In genomic region chr1:23407036-23407630, GRCh38 we compare ENCODE assay signal across 21 cellular contexts. TPM values are rescaled to one million over a fixed set of nuclear protein-coding genes. Genes with fewer than 3 reads are reported as not detected.
DNase-seq lines count a peak whose midpoint lies in the region; ATAC-seq and TF ChIP-seq lines count a peak whose summit lies in the region.
"Had no signal": no experiment of that assay in that cellular context is flagged by ENCODE, and none has a peak within 500 bp of the region (broad histone marks: within the 10 kb centered on the region; RNA-seq: fewer than 3 reads in every experiment).

No MANE protein-coding gene starts in this region.

- H3K4me1 ChIP-seq in ascending aorta (peaks cover 3 to 28% of the 10 kb centered on the region in 2 donors), left ventricle myocardium inferior (peaks cover 70% of the 10 kb centered on the region), stomach smooth muscle (ENCODE audit: control insufficient read depth, insufficient read depth, low read length) (peaks cover 19% of the 10 kb centered on the region)

- ATAC-seq in Right ventricle myocardium inferior = peak; percentile 75
- no peak for ATAC-seq in HG03520 (IDR thresholded peaks at IDR 0.05; ENCODE audit: unreplicated experiment)
- ATAC-seq in SK-N-SH treated with all-trans-retinoic acid at 6 μM for 48 hours = no peak

- H3K27ac ChIP-seq in ascending aorta (peak overlapping the region; percentile 20 to 29), left ventricle myocardium inferior (replicated peaks) (peak overlapping the region; percentile 27), stomach smooth muscle (ENCODE audit: low read length) (peak overlapping the region; percentile 18)
- H3K27ac ChIP-seq: 22Rv1, C4-2B, PC-9, RWPE1, SJSA1 had no signal

- TF ChIP-seq CTCF in ascending aorta (IDR thresholded peaks at IDR 0.05) (no peak), left ventricle myocardium inferior (IDR thresholded peaks at IDR 0.05; ENCODE audit: borderline replicate concordance) (no peak)

- H3K9ac ChIP-seq in stomach smooth muscle (ENCODE audit: low read length in 2 of 2) = no peak overlapping the region

- intact Hi-C loops in Right ventricle myocardium inferior (cut with DNase I) (no loop called here), cardiac septum (cut with DNase I) (no loop called here), ascending aorta (cut with DNase I) (no loop called here), left ventricle myocardium inferior (cut with micrococcal nuclease) (loop anchor here (10.0 kb wide), 1 partner anchor 62 kb away; the partner anchor contains the start of gene HNRNPR)

- H3K4me3 ChIP-seq in ascending aorta = no peak overlapping the region
- H3K4me3 ChIP-seq in left ventricle myocardium inferior = no peak overlapping the region
- H3K4me3 ChIP-seq in stomach smooth muscle (ENCODE audit: low read length in 2 of 2) = no peak overlapping the region
- H3K4me3 ChIP-seq: HAP-1, PC-9, SJSA1 had no signal

- H3K9me3 ChIP-seq in ascending aorta (no peaks in the 10 kb centered on the region), left ventricle myocardium inferior (replicated peaks) (no peaks in the 10 kb centered on the region), stomach smooth muscle (ENCODE audit: control insufficient read depth in 2 of 2, low read length in 2 of 2) (no peaks in the 10 kb centered on the region)
- H3K9me3 ChIP-seq: HAP-1, SJSA1 had no signal

- H3K36me3 ChIP-seq in ascending aorta (peaks cover 7 to 12% of the 10 kb centered on the region in 2 donors), left ventricle myocardium inferior (peaks cover 7% of the 10 kb centered on the region), stomach smooth muscle (ENCODE audit: control insufficient read depth in 2 of 2, insufficient read depth in 2 of 2, low read length in 2 of 2) (peaks cover 15 to 24% of the 10 kb centered on the region in 2 donors)
- H3K36me3 ChIP-seq: HAP-1, SJSA1 had no signal

- H3K27me3 ChIP-seq in ascending aorta (no peaks in the 10 kb centered on the region), left ventricle myocardium inferior (ENCODE audit: low read depth) (no peaks in the 10 kb centered on the region), stomach smooth muscle (ENCODE audit: control insufficient read depth in 1 of 2, insufficient read depth in 2 of 2, low read length in 2 of 2) (no peaks in the 10 kb centered on the region)
- H3K27me3 ChIP-seq: SJSA1 had no signal

- DNase-seq in Right ventricle myocardium inferior (ENCODE audit: missing footprints) (no peak), cardiac septum (ENCODE audit: low spot score) (no peak), ascending aorta (ENCODE audit: low spot score in 2 of 2) (no peak), left ventricle myocardium inferior (no peak), DMS114 treated with DMSO at 0.1 percent for 48 hours (lab: John Stamatoyannopoulos, UW; ENCODE audit: unreplicated experiment) (no peak)
- DNase-seq: AML-193, DMS79, NCI-H1105 treated with DMSO at 0.1 percent for 48 hours, NCI-H1694 treated with DMSO at 0.1 percent for 48 hours, NCI-H2107, NCI-H2227 treated with DMSO at 0.1 percent for 48 hours, NCI-H524 treated with DMSO at 0.1 percent for 48 hours, PC-9 had no signal

TF ChIP-seq in SK-N-SH treated with all-trans-retinoic acid at 6 μM for 48 hours, 23 proteins besides CTCF, POLR2A, EP300 and RAD21:
- TF ChIP-seq ZC3H10 (CRISPR knock-in tag; IDR thresholded peaks at IDR 0.05) = no peak
- no peak for TF ChIP-seq ZNF565 (CRISPR knock-in tag; conservative IDR thresholded peaks at IDR 0.05; ENCODE audit: low read depth)

RNA-seq across cellular contexts. Expression of gene TCEA3, which starts 17.4 kb away (rescaled TPM):
- 73.6 TPM for total RNA-seq in Right ventricle myocardium inferior
- 46.0 TPM for total RNA-seq in cardiac septum
- total RNA-seq in ascending aorta = 11.3 TPM
- 78.6 TPM for total RNA-seq in left ventricle myocardium inferior

RNA-seq across cellular contexts. Expression of gene ZNF436, which starts 37.5 kb away (rescaled TPM):
- total RNA-seq in Right ventricle myocardium inferior (13.4 TPM), cardiac septum (19.8 TPM), ascending aorta (3.1 TPM), left ventricle myocardium inferior (11.8 TPM)
